28 cellular contexts compared by ENCODE assay signal in the genomic region with DNA sequence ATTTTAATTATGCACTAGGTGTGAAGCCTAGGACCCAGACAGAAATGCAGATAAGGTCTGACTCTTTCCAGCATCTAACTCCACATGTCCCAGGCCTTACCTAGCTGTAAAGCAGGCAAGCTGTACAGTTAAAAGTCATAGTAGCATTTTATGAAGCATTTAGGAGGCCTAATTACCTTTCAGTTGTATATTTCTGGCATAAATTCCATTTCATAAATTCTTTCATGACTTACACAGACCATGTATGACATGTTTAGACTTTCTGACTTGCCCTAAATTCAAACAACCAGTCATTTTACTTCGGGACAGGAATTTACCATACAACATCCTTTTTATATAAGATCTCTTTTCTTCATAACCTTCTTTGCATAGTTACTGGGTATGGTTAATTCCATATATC.
"Had no signal": no experiment of that assay in that cellular context is flagged by ENCODE, and none has a peak within 500 bp of the region (broad histone marks: within the 10 kb centered on the region; RNA-seq: fewer than 3 reads in every experiment).

No MANE protein-coding gene starts in this region.

- H3K9me3 ChIP-seq: ovary, psoas muscle, suprapubic skin, testis, tibial artery, transverse colon, upper lobe of right lung, uterus had no signal

- ATAC-seq: natural killer cell; psoas muscle; right cardiac atrium; sciatic nerve; stimulated activated memory B cell treated with anti-CD40 and anti-IgM and Interleukin-4, amounts not matched to agents 10 μg/mL and 1 μg/mL and 100 μg/mL, for 72 hours; stimulated activated naive CD8-positive, alpha-beta T cell treated with anti-CD3 and anti-CD28 coated beads, Interleukin-15, amount 100 ng/mL, for 72 hours; stimulated activated naive CD8-positive, alpha-beta T cell treated with anti-CD3 and anti-CD28 coated beads, Interleukin-15, Interleukin-2, amounts not matched to agents 100 U/mL and 50 U/mL, for 24 hours; upper lobe of right lung had no signal

- H3K9ac ChIP-seq: neural progenitor cell, parathyroid adenoma had no signal

- H3K4me1 ChIP-seq: neural progenitor cell, parathyroid adenoma, psoas muscle, spleen, suprapubic skin, testis, tibial artery, upper lobe of right lung, uterus had no signal

- H3K27ac ChIP-seq: neural progenitor cell, ovary, parathyroid adenoma, psoas muscle, skin epidermis, spleen, suprapubic skin, testis, tibial artery, transverse colon, upper lobe of right lung, uterus had no signal

- DNase-seq: natural killer cell; occipital lobe; ovary; posterior cingulate gyrus; psoas muscle; right cardiac atrium; spleen; stimulated activated CD4-positive, alpha-beta T cell treated with anti-CD3 and anti-CD28 coated beads, Interleukin-12 subunit alpha, Interleukin-12 subunit beta, amount 100 ng/mL, for 4 hours; stimulated activated CD4-positive, alpha-beta T cell treated with anti-CD3 and anti-CD28 coated beads, Interleukin-1b, Interleukin-23, amount 100 ng/mL, for 48 hours; stimulated activated CD4-positive, alpha-beta T cell treated with anti-CD3 and anti-CD28 coated beads, Interleukin-4, amount 100 ng/mL, for 1 hour; stimulated activated CD4-positive, alpha-beta T cell treated with anti-CD3 and anti-CD28 coated beads, Interleukin-4, amount 100 ng/mL, for 4 hours; stimulated activated CD8-positive, alpha-beta memory T cell treated with anti-CD3 and anti-CD28 coated beads, Interleukin-4, amount 100 ng/mL, for 48 hours; stimulated activated naive CD4-positive, alpha-beta T cell; stimulated activated naive CD8-positive, alpha-beta T cell treated with anti-CD3 and anti-CD28 coated beads, Interleukin-15, amount 100 ng/mL, for 72 hours; stimulated activated naive CD8-positive, alpha-beta T cell treated with anti-CD3 and anti-CD28 coated beads, Interleukin-15, Interleukin-2, amounts not matched to agents 100 U/mL and 50 U/mL, for 24 hours; substantia nigra; testis; tibial artery; transverse colon; upper lobe of right lung; uterus had no signal

- H3K27me3 ChIP-seq: neural progenitor cell, ovary, spleen, suprapubic skin, testis, tibial artery, transverse colon, upper lobe of right lung, uterus had no signal

- H3K36me3 ChIP-seq: ovary, spleen, suprapubic skin, tibial artery, transverse colon, upper lobe of right lung, uterus had no signal

- H3K4me2 ChIP-seq: neural progenitor cell, smooth muscle cell had no signal

- H3K79me2 ChIP-seq: parathyroid adenoma had no signal

- H3K4me3 ChIP-seq: neural progenitor cell, ovary, psoas muscle, skin epidermis, smooth muscle cell, spleen, suprapubic skin, testis, tibial artery, transverse colon, upper lobe of right lung, uterus had no signal

- H2AFZ ChIP-seq: neural progenitor cell, parathyroid adenoma had no signal
